1 cellular context compared by ENCODE assay signal in genomic region chr6:220312-220711, GRCh38.
TF ChIP-seq lines count a peak whose summit lies in the region.

No MANE protein-coding gene starts in this region.

TF ChIP-seq in HepG2, 621 proteins besides CTCF, POLR2A, EP300 and RAD21 (continued from another document):
- TF ChIP-seq STAT6 (CRISPR knock-in tag; IDR thresholded peaks at IDR 0.05; ENCODE audit: borderline replicate concordance) = no peak
- no peak for TF ChIP-seq ZIK1 (CRISPR knock-in tag; IDR thresholded peaks at IDR 0.05; ENCODE audit: borderline replicate concordance, low read depth)
- TF ChIP-seq ZHX1 (CRISPR knock-in tag; IDR thresholded peaks at IDR 0.05; ENCODE audit: low read depth) = no peak
- peak; percentile 10; the same call in 1 of the 2 replicates for TF ChIP-seq KDM5A (IDR thresholded peaks at IDR 0.05; ENCODE audit: borderline replicate concordance, low read length)
- peak; percentile 63 for TF ChIP-seq CREM (IDR thresholded peaks at IDR 0.05)
- TF ChIP-seq CREM (CRISPR knock-in tag; IDR thresholded peaks at IDR 0.05) = no peak
- TF ChIP-seq TARDBP (CRISPR knock-in tag; IDR thresholded peaks at IDR 0.05) = no peak
- peak; percentile 15; the same call in 1 of the 2 replicates for TF ChIP-seq EHMT2 (IDR thresholded peaks at IDR 0.05; ENCODE audit: borderline replicate concordance, low read depth, low read length)
- no peak for TF ChIP-seq ZNF484 (CRISPR knock-in tag; IDR thresholded peaks at IDR 0.05; ENCODE audit: borderline replicate concordance, low read depth)
- TF ChIP-seq HNRNPLL (IDR thresholded peaks at IDR 0.05; ENCODE audit: low read depth, low read length, poor library complexity, severe bottlenecking) = no peak
- TF ChIP-seq ZNF780A (CRISPR knock-in tag; IDR thresholded peaks at IDR 0.05) = no peak
- TF ChIP-seq ZNF225 (CRISPR knock-in tag; IDR thresholded peaks at IDR 0.05) = no peak
- peak; percentile 45; the same call in 1 of the 2 replicates for TF ChIP-seq RARA (CRISPR knock-in tag; IDR thresholded peaks at IDR 0.05)
- TF ChIP-seq ZNF121 (CRISPR knock-in tag; IDR thresholded peaks at IDR 0.05) = no peak
- peak; percentile 48 for TF ChIP-seq RBFOX2 (IDR thresholded peaks at IDR 0.05; ENCODE audit: low read depth, low read length)
- TF ChIP-seq ZBTB10 (CRISPR knock-in tag; IDR thresholded peaks at IDR 0.05; ENCODE audit: borderline replicate concordance) = no peak
- TF ChIP-seq TFE3 (CRISPR knock-in tag; IDR thresholded peaks at IDR 0.05) = 0 out of 2 replicates have a peak, but pooled peaks have one; percentile 8
- TF ChIP-seq U2AF2 (IDR thresholded peaks at IDR 0.05; ENCODE audit: low read depth, low read length) = no peak
- TF ChIP-seq ZBTB43 (CRISPR knock-in tag; conservative IDR thresholded peaks at IDR 0.05) = no peak
- TF ChIP-seq SSRP1 (CRISPR knock-in tag; IDR thresholded peaks at IDR 0.05) = no peak
- no peak for TF ChIP-seq SRSF9 (IDR thresholded peaks at IDR 0.05; ENCODE audit: borderline replicate concordance, insufficient read depth, low read depth, low read length, poor library complexity, severe bottlenecking)
- peak; percentile 93 for TF ChIP-seq HNF1A (IDR thresholded peaks at IDR 0.05; ENCODE audit: low read depth)
- TF ChIP-seq HNF1A (CRISPR knock-in tag; IDR thresholded peaks at IDR 0.05; ENCODE audit: borderline replicate concordance) = peak; percentile 87; the same call in 1 of the 2 replicates
- TF ChIP-seq FOXO4 (CRISPR knock-in tag; conservative IDR thresholded peaks at IDR 0.05) = no peak
- TF ChIP-seq SUZ12 (IDR thresholded peaks at IDR 0.05; ENCODE audit: low read depth, low read length) = no peak
- peak; percentile 79 for TF ChIP-seq ASH2L (IDR thresholded peaks at IDR 0.05; ENCODE audit: insufficient read length, low read depth, low read length)
- peak; percentile 99 for TF ChIP-seq HNRNPUL1 (IDR thresholded peaks at IDR 0.05; ENCODE audit: low read depth, low read length)
- no peak for TF ChIP-seq ZNF773 (CRISPR knock-in tag; IDR thresholded peaks at IDR 0.05; ENCODE audit: borderline replicate concordance)
- no peak for TF ChIP-seq MIXL1 (CRISPR knock-in tag; IDR thresholded peaks at IDR 0.05)
- peak; percentile 11; the same call in 1 of the 2 replicates for TF ChIP-seq CEBPB (IDR thresholded peaks at IDR 0.05; ENCODE audit: borderline replicate concordance, low read depth, low read length)
- no peak for TF ChIP-seq ZKSCAN1 (IDR thresholded peaks at IDR 0.05; ENCODE audit: low read length)
- TF ChIP-seq DNMT1 (CRISPR knock-in tag; IDR thresholded peaks at IDR 0.05) = no peak
- TF ChIP-seq NR2F2 (IDR thresholded peaks at IDR 0.05; ENCODE audit: borderline replicate concordance, low read depth) = 0 out of 2 replicates have a peak, but pooled peaks have one; percentile 49
